Comparison of ENCODE assay signal across 1 cellular context in the genomic region with DNA sequence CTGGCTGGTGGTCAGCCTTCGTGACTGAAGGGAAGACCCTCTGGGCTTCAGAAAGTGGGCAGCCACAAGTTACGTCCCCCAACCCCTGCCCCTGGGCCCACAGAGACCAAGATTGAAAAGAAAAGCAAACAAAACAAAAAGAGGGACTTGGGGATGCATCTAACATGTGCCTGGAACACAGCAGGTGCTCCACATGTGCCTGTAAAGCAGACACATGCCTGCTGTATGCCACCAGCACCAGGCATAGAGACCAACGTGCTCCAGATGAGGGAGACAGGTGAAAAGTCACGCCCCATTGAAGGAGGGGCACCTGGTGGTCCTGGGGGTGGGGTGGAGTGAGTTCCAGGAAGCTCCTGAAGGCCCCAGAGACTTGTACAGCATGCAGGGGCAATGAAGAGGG.
TF ChIP-seq lines count a peak whose summit lies in the region.

No MANE protein-coding gene starts in this region.

TF ChIP-seq in SK-N-SH, 30 proteins besides CTCF, POLR2A, EP300 and RAD21:
- no peak for TF ChIP-seq NRF1 (IDR thresholded peaks at IDR 0.05; ENCODE audit: low read depth, low read length)
